9 cellular contexts compared by ENCODE assay signal in the genomic region with DNA sequence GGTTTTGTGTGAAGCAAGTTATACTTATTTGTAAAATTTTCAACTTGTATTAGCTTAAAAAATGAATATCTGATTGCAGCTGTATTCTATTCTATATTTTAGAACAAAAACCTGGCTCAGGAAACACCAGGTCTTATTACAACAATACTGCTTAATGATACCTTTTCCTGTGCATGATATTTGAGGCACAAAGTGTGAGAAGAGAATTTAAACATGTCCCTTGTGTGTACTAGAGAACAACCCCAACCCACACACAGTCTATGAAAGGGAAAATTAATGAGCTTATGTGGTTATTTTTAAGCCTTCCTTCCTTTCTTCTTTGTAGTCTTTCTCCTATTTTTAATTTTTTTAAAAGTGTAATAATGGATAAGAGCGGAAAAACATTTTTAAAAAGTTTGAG.
"Had no signal": no experiment of that assay in that cellular context is flagged by ENCODE, and none has a peak within 500 bp of the region (broad histone marks: within the 10 kb centered on the region; RNA-seq: fewer than 3 reads in every experiment).

No MANE protein-coding gene starts in this region.

- DNase-seq: H9, HCEC 1CT, IMR-90, KG1 had no signal

- FAIRE-seq: H1, H54, HTR-8/SVneo, K562 had no signal

- H3K4me3 ChIP-seq: GM23338, K562 had no signal

- H3K4me2 ChIP-seq: GM23338 had no signal
